7 cellular contexts compared by ENCODE assay signal in genomic region chr18:9147440-9148238, GRCh38. TPM values are rescaled to one million over a fixed set of nuclear protein-coding genes. Genes with fewer than 3 reads are reported as not detected.
DNase-seq lines count a peak whose midpoint lies in the region; ATAC-seq and TF ChIP-seq lines count a peak whose summit lies in the region.

No MANE protein-coding gene starts in this region.

- H3K9me3 ChIP-seq in Loucy (ENCODE audit: insufficient read depth, low read depth, low read length) (no peaks in the 10 kb centered on the region), uterus (no peaks in the 10 kb centered on the region)

- peaks cover 45% of the 10 kb centered on the region for H4K20me1 ChIP-seq in Loucy (ENCODE audit: insufficient read depth, low read length, poor library complexity, severe bottlenecking)

- peak overlapping the region; percentile 58 for H3K4me2 ChIP-seq in Loucy (ENCODE audit: low read depth, low read length, poor library complexity, severe bottlenecking)

- H3K9ac ChIP-seq in Loucy (ENCODE audit: low read depth, low read length, poor library complexity, severe bottlenecking): peak overlapping the region; percentile 28

- H3K79me2 ChIP-seq in Loucy (ENCODE audit: insufficient read depth, low read length): peaks cover 79% of the 10 kb centered on the region

- TF ChIP-seq CTCF in Loucy (conservative IDR thresholded peaks at IDR 0.05; ENCODE audit: low read length) (peak; percentile 91), uterus (IDR thresholded peaks at IDR 0.05) (peak; percentile 72 to 84 (median 76))

- H3K9me2 ChIP-seq in Loucy (replicated peaks; ENCODE audit: low read depth, low read length): no peaks in the 10 kb centered on the region

- no peak overlapping the region for H3K4me3 ChIP-seq in Loucy (ENCODE audit: low read length, poor library complexity, severe bottlenecking)
- H3K4me3 ChIP-seq in uterus: no peak overlapping the region

- intact Hi-C loops in uterus (cut with DNase I; ENCODE audit: low total_unique reads): no loop called here

- TF ChIP-seq POLR2A in uterus (IDR thresholded peaks at IDR 0.05): no peak

- peak overlapping the region; percentile 4 to 39 for H3K27ac ChIP-seq in uterus

- no peaks in the 10 kb centered on the region for H3K36me3 ChIP-seq in Loucy (ENCODE audit: insufficient read depth, low read length)
- no peaks in the 10 kb centered on the region for H3K36me3 ChIP-seq in uterus

- H3K4me1 ChIP-seq in Loucy (ENCODE audit: insufficient read depth, low read length, poor library complexity, severe bottlenecking): peaks cover 9% of the 10 kb centered on the region
- H3K4me1 ChIP-seq in uterus: peaks cover 5 to 16% of the 10 kb centered on the region in 2 donors

- ATAC-seq in GM21529 (IDR thresholded peaks at IDR 0.05; ENCODE audit: unreplicated experiment) (peak; percentile 54), SK-N-SH treated with all-trans-retinoic acid at 6 μM for 48 hours (peak; percentile 97)

- DNase-seq in Daoy (ENCODE audit: low read depth) (peak; percentile 41), dermis blood vessel endothelial cell (peak; percentile 82), lung microvascular endothelial cell (ENCODE audit: low read depth in 2 of 2) (peak; percentile 78 to 86), uterus (peak in 1 of 2 donors; percentile 50)

- H3K27me3 ChIP-seq in Loucy (ENCODE audit: insufficient read depth, low read length, poor library complexity, severe bottlenecking): no peaks in the 10 kb centered on the region
- no peaks in the 10 kb centered on the region for H3K27me3 ChIP-seq in uterus

- no peak overlapping the region for H2AFZ ChIP-seq in Loucy (ENCODE audit: low read length)

- H3F3A ChIP-seq in Loucy (ENCODE audit: low read depth): 0 out of 2 replicates have a peak, but pooled peaks cover 2% of the 10 kb centered on the region

TF ChIP-seq in SK-N-SH treated with all-trans-retinoic acid at 6 μM for 48 hours, 23 proteins besides CTCF, POLR2A, EP300 and RAD21:
- no peak for TF ChIP-seq OSR1 (CRISPR knock-in tag; IDR thresholded peaks at IDR 0.05)
- no peak for TF ChIP-seq TSHZ2 (CRISPR knock-in tag; IDR thresholded peaks at IDR 0.05)
- no peak for TF ChIP-seq GLIS3 (CRISPR knock-in tag; IDR thresholded peaks at IDR 0.05)
- TF ChIP-seq ESRRG (CRISPR knock-in tag; IDR thresholded peaks at IDR 0.05): no peak
- no peak for TF ChIP-seq PPARA (CRISPR knock-in tag; IDR thresholded peaks at IDR 0.05; ENCODE audit: borderline replicate concordance)
- no peak for TF ChIP-seq CSDC2 (CRISPR knock-in tag; IDR thresholded peaks at IDR 0.05)
- no peak for TF ChIP-seq TOX (CRISPR knock-in tag; IDR thresholded peaks at IDR 0.05; ENCODE audit: borderline replicate concordance)
- no peak for TF ChIP-seq ZC3H10 (CRISPR knock-in tag; IDR thresholded peaks at IDR 0.05)
- TF ChIP-seq ZNF565 (CRISPR knock-in tag; conservative IDR thresholded peaks at IDR 0.05; ENCODE audit: low read depth): no peak
- TF ChIP-seq ARNTL (CRISPR knock-in tag; IDR thresholded peaks at IDR 0.05; ENCODE audit: borderline replicate concordance, low read depth): no peak
- no peak for TF ChIP-seq RARB (CRISPR knock-in tag; IDR thresholded peaks at IDR 0.05)
- TF ChIP-seq CREB5 (CRISPR knock-in tag; IDR thresholded peaks at IDR 0.05; ENCODE audit: low read depth): no peak
- TF ChIP-seq ZFP3 (CRISPR knock-in tag; IDR thresholded peaks at IDR 0.05): no peak
- TF ChIP-seq ISL1 (CRISPR knock-in tag; IDR thresholded peaks at IDR 0.05): no peak

RNA-seq across cellular contexts. Expression of gene ANKRD12, which starts 11.1 kb away (rescaled TPM):
- total RNA-seq in Daoy (2014; rRNA removed; shearing (Covaris generic)): 7.3 and 11.1 TPM in 2 replicates
- total RNA-seq in dermis blood vessel endothelial cell: 23.3 and 50.2 TPM in 2 replicates
- 11.1 and 35.5 TPM in 2 replicates for total RNA-seq in lung microvascular endothelial cell
- 100 to 1,000 TPM in 1 of 4 donors, 10 to 100 TPM in 3; 29.1 to 122 (median 43.6) TPM for total RNA-seq in uterus

RNA-seq across cellular contexts. Expression of gene NDUFV2, which starts 45.1 kb away (rescaled TPM):
- total RNA-seq in Daoy (2014; rRNA removed; shearing (Covaris generic)): 80.3 and 92.5 TPM in 2 replicates
- total RNA-seq in dermis blood vessel endothelial cell (93.9 and 170 TPM in 2 replicates), lung microvascular endothelial cell (78.6 and 88.0 TPM in 2 replicates), uterus (10 to 100 TPM; 54.8 to 99.8 (median 95.8) TPM)
